In the genomic region with DNA sequence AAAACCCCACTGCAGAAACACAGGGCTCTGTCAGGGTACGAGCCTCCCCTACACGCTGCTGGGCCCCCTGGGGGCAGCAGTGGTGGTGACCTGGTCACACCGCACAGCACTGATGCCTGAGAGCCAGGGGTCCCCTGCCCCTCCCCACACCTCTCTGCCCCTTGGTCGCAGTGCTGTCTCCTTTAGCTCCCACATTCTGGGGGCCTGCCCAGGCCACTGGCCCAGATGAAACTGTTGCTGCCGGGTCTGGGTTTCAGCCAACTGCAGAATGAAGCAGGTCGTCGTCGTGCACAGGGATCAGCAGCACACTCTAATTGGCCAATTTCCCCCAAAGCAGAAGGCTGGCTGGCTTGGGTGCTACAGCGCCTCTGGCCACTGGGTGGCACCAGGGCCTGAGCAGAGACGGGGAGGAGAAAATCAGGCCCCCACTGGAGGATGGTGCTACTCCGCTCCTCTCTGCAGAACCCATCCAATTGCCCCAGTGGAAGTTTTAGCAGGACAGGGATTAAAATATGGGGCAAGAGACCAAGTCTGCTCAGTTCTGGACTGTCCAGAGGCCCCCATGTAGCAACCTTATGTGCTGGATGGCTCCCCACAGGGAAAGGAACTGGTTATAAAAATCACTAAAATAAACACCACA, we compare ENCODE assay signal across 1 cellular context.
TF ChIP-seq lines count a peak whose summit lies in the region.

No MANE protein-coding gene starts in this region.

TF ChIP-seq in GM12878, 131 proteins besides CTCF, POLR2A, EP300 and RAD21 (continued from another document and continues in another):
- TF ChIP-seq, protein P1, sequence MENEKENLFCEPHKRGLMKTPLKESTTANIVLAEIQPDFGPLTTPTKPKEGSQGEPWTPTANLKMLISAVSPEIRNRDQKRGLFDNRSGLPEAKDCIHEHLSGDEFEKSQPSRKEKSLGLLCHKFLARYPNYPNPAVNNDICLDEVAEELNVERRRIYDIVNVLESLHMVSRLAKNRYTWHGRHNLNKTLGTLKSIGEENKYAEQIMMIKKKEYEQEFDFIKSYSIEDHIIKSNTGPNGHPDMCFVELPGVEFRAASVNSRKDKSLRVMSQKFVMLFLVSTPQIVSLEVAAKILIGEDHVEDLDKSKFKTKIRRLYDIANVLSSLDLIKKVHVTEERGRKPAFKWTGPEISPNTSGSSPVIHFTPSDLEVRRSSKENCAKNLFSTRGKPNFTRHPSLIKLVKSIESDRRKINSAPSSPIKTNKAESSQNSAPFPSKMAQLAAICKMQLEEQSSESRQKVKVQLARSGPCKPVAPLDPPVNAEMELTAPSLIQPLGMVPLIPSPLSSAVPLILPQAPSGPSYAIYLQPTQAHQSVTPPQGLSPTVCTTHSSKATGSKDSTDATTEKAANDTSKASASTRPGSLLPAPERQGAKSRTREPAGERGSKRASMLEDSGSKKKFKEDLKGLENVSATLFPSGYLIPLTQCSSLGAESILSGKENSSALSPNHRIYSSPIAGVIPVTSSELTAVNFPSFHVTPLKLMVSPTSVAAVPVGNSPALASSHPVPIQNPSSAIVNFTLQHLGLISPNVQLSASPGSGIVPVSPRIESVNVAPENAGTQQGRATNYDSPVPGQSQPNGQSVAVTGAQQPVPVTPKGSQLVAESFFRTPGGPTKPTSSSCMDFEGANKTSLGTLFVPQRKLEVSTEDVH (IDR thresholded peaks at IDR 0.05; ENCODE audit: low read depth, partially characterized antibody) = no peak
- TF ChIP-seq MEF2B (IDR thresholded peaks at IDR 0.05; ENCODE audit: partially characterized antibody, poor library complexity, severe bottlenecking) (no peak), SIN3A (IDR thresholded peaks at IDR 0.05; ENCODE audit: low read depth, low read length) (no peak), POLR2AphosphoS5 (IDR thresholded peaks at IDR 0.05; ENCODE audit: low read length) (no peak; the same call in 1 of the 2 replicates), RFX5 (IDR thresholded peaks at IDR 0.05; ENCODE audit: low read depth, low read length) (0 out of 2 replicates have a peak, but pooled peaks have one; percentile 21), NR2C1 (IDR thresholded peaks at IDR 0.05) (no peak), ZNF622 (IDR thresholded peaks at IDR 0.05) (no peak), EED (IDR thresholded peaks at IDR 0.05; ENCODE audit: low read depth) (no peak), LARP7 (IDR thresholded peaks at IDR 0.05) (no peak), SREBF1 (IDR thresholded peaks at IDR 0.05; ENCODE audit: low read length) (no peak), NR2C2 (IDR thresholded peaks at IDR 0.05; ENCODE audit: borderline replicate concordance, control insufficient read depth, insufficient read length, low read depth) (no peak), POLR2AphosphoS2 (IDR thresholded peaks at IDR 0.05; ENCODE audit: low read depth, low read length) (peak; percentile 71), SREBF2 (IDR thresholded peaks at IDR 0.05; ENCODE audit: low read length) (no peak), TCF3 (IDR thresholded peaks at IDR 0.05; ENCODE audit: borderline replicate concordance, insufficient read depth, low read depth, low read length) (no peak), BACH1 (IDR thresholded peaks at IDR 0.05; ENCODE audit: borderline replicate concordance) (no peak), PML (IDR thresholded peaks at IDR 0.05; ENCODE audit: low read length) (no peak; the same call in 1 of the 2 replicates), RBBP5 (conservative IDR thresholded peaks at IDR 0.05) (no peak), ZNF207 (IDR thresholded peaks at IDR 0.05; ENCODE audit: borderline replicate concordance) (0 out of 2 replicates have a peak, but pooled peaks have one; percentile 39), CBFB (IDR thresholded peaks at IDR 0.05; ENCODE audit: low read depth) (no peak), KDM1A (IDR thresholded peaks at IDR 0.05; ENCODE audit: borderline replicate concordance) (no peak), SMARCA5 (IDR thresholded peaks at IDR 0.05) (0 out of 2 replicates have a peak, but pooled peaks have one; percentile 50), RUNX3 (IDR thresholded peaks at IDR 0.05; ENCODE audit: low read length) (no peak), KLF5 (IDR thresholded peaks at IDR 0.05; ENCODE audit: partially characterized antibody) (no peak), MXI1 (IDR thresholded peaks at IDR 0.05; ENCODE audit: low read depth, low read length) (no peak), BCL11A (IDR thresholded peaks at IDR 0.05; ENCODE audit: low read depth, low read length) (no peak), ZZZ3 (IDR thresholded peaks at IDR 0.05; ENCODE audit: control insufficient read depth, insufficient read length, low read depth) (no peak), EZH2 (IDR thresholded peaks at IDR 0.05; ENCODE audit: borderline replicate concordance, control insufficient read depth, low read depth, low read length) (no peak), RB1 (IDR thresholded peaks at IDR 0.05; ENCODE audit: borderline replicate concordance) (peak; percentile 68; the same call in 1 of the 2 replicates)
- TF ChIP-seq, protein P2, sequence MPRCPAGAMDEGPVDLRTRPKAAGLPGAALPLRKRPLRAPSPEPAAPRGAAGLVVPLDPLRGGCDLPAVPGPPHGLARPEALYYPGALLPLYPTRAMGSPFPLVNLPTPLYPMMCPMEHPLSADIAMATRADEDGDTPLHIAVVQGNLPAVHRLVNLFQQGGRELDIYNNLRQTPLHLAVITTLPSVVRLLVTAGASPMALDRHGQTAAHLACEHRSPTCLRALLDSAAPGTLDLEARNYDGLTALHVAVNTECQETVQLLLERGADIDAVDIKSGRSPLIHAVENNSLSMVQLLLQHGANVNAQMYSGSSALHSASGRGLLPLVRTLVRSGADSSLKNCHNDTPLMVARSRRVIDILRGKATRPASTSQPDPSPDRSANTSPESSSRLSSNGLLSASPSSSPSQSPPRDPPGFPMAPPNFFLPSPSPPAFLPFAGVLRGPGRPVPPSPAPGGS (IDR thresholded peaks at IDR 0.05; ENCODE audit: borderline replicate concordance, insufficient read depth, low read depth, low read length, poor library complexity, severe bottlenecking) = peak; percentile 81
- TF ChIP-seq, protein P3, sequence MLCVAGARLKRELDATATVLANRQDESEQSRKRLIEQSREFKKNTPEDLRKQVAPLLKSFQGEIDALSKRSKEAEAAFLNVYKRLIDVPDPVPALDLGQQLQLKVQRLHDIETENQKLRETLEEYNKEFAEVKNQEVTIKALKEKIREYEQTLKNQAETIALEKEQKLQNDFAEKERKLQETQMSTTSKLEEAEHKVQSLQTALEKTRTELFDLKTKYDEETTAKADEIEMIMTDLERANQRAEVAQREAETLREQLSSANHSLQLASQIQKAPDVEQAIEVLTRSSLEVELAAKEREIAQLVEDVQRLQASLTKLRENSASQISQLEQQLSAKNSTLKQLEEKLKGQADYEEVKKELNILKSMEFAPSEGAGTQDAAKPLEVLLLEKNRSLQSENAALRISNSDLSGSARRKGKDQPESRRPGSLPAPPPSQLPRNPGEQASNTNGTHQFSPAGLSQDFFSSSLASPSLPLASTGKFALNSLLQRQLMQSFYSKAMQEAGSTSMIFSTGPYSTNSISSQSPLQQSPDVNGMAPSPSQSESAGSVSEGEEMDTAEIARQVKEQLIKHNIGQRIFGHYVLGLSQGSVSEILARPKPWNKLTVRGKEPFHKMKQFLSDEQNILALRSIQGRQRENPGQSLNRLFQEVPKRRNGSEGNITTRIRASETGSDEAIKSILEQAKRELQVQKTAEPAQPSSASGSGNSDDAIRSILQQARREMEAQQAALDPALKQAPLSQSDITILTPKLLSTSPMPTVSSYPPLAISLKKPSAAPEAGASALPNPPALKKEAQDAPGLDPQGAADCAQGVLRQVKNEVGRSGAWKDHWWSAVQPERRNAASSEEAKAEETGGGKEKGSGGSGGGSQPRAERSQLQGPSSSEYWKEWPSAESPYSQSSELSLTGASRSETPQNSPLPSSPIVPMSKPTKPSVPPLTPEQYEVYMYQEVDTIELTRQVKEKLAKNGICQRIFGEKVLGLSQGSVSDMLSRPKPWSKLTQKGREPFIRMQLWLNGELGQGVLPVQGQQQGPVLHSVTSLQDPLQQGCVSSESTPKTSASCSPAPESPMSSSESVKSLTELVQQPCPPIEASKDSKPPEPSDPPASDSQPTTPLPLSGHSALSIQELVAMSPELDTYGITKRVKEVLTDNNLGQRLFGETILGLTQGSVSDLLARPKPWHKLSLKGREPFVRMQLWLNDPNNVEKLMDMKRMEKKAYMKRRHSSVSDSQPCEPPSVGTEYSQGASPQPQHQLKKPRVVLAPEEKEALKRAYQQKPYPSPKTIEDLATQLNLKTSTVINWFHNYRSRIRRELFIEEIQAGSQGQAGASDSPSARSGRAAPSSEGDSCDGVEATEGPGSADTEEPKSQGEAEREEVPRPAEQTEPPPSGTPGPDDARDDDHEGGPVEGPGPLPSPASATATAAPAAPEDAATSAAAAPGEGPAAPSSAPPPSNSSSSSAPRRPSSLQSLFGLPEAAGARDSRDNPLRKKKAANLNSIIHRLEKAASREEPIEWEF (IDR thresholded peaks at IDR 0.05; ENCODE audit: insufficient replicate concordance, low read depth, low read length) = no peak
- TF ChIP-seq, protein P4, sequence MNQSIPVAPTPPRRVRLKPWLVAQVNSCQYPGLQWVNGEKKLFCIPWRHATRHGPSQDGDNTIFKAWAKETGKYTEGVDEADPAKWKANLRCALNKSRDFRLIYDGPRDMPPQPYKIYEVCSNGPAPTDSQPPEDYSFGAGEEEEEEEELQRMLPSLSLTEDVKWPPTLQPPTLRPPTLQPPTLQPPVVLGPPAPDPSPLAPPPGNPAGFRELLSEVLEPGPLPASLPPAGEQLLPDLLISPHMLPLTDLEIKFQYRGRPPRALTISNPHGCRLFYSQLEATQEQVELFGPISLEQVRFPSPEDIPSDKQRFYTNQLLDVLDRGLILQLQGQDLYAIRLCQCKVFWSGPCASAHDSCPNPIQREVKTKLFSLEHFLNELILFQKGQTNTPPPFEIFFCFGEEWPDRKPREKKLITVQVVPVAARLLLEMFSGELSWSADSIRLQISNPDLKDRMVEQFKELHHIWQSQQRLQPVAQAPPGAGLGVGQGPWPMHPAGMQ (IDR thresholded peaks at IDR 0.05; ENCODE audit: borderline replicate concordance) = no peak
- TF ChIP-seq, protein P5, sequence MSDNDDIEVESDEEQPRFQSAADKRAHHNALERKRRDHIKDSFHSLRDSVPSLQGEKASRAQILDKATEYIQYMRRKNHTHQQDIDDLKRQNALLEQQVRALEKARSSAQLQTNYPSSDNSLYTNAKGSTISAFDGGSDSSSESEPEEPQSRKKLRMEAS (IDR thresholded peaks at IDR 0.05; ENCODE audit: low read depth, low read length) = no peak
- TF ChIP-seq, protein P6, sequence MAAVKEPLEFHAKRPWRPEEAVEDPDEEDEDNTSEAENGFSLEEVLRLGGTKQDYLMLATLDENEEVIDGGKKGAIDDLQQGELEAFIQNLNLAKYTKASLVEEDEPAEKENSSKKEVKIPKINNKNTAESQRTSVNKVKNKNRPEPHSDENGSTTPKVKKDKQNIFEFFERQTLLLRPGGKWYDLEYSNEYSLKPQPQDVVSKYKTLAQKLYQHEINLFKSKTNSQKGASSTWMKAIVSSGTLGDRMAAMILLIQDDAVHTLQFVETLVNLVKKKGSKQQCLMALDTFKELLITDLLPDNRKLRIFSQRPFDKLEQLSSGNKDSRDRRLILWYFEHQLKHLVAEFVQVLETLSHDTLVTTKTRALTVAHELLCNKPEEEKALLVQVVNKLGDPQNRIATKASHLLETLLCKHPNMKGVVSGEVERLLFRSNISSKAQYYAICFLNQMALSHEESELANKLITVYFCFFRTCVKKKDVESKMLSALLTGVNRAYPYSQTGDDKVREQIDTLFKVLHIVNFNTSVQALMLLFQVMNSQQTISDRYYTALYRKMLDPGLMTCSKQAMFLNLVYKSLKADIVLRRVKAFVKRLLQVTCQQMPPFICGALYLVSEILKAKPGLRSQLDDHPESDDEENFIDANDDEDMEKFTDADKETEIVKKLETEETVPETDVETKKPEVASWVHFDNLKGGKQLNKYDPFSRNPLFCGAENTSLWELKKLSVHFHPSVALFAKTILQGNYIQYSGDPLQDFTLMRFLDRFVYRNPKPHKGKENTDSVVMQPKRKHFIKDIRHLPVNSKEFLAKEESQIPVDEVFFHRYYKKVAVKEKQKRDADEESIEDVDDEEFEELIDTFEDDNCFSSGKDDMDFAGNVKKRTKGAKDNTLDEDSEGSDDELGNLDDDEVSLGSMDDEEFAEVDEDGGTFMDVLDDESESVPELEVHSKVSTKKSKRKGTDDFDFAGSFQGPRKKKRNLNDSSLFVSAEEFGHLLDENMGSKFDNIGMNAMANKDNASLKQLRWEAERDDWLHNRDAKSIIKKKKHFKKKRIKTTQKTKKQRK (IDR thresholded peaks at IDR 0.05; ENCODE audit: low read depth, low read length) = no peak
- TF ChIP-seq, protein P7, sequence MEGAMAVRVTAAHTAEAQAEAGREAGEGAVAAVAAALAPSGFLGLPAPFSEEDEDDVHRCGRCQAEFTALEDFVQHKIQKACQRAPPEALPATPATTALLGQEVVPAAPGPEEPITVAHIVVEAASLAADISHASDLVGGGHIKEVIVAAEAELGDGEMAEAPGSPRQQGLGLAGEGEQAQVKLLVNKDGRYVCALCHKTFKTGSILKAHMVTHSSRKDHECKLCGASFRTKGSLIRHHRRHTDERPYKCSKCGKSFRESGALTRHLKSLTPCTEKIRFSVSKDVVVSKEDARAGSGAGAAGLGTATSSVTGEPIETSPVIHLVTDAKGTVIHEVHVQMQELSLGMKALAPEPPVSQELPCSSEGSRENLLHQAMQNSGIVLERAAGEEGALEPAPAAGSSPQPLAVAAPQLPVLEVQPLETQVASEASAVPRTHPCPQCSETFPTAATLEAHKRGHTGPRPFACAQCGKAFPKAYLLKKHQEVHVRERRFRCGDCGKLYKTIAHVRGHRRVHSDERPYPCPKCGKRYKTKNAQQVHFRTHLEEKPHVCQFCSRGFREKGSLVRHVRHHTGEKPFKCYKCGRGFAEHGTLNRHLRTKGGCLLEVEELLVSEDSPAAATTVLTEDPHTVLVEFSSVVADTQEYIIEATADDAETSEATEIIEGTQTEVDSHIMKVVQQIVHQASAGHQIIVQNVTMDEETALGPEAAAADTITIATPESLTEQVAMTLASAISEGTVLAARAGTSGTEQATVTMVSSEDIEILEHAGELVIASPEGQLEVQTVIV (IDR thresholded peaks at IDR 0.05; ENCODE audit: borderline replicate concordance, partially characterized antibody) = no peak
- TF ChIP-seq, protein P8, sequence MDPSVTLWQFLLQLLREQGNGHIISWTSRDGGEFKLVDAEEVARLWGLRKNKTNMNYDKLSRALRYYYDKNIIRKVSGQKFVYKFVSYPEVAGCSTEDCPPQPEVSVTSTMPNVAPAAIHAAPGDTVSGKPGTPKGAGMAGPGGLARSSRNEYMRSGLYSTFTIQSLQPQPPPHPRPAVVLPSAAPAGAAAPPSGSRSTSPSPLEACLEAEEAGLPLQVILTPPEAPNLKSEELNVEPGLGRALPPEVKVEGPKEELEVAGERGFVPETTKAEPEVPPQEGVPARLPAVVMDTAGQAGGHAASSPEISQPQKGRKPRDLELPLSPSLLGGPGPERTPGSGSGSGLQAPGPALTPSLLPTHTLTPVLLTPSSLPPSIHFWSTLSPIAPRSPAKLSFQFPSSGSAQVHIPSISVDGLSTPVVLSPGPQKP (IDR thresholded peaks at IDR 0.05; ENCODE audit: low read depth, low read length) = no peak
- TF ChIP-seq, protein P9, sequence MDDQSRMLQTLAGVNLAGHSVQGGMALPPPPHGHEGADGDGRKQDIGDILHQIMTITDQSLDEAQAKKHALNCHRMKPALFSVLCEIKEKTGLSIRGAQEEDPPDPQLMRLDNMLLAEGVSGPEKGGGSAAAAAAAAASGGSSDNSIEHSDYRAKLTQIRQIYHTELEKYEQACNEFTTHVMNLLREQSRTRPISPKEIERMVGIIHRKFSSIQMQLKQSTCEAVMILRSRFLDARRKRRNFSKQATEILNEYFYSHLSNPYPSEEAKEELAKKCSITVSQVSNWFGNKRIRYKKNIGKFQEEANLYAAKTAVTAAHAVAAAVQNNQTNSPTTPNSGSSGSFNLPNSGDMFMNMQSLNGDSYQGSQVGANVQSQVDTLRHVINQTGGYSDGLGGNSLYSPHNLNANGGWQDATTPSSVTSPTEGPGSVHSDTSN (IDR thresholded peaks at IDR 0.05; ENCODE audit: insufficient replicate concordance, low read depth, low read length) = no peak
